Comparison of ENCODE assay signal across 8 cellular contexts in the genomic region with DNA sequence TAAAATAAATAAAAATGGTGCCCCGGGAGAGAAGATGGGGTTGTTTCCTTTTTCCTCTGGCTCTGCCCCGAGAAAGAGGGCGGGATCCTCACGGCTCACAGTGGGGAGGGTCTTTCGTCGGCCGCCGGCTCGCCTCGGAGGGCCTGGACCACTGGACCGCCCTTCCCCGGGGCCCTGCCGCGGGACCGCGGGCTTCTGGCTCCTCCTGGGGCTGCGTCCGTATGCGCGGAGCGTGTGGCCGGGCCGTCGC. TPM values are rescaled to one million over a fixed set of nuclear protein-coding genes. Genes with fewer than 3 reads are reported as not detected.
A peak's percentile ranks its signal among the peaks of the same experiment; 100 is the strongest.
DNase-seq lines count a peak whose midpoint lies in the region; ATAC-seq and TF ChIP-seq lines count a peak whose summit lies in the region.

No MANE protein-coding gene starts in this region.

- peaks cover 5% of the 10 kb centered on the region for H3K36me3 Mint-ChIP-seq in activated CD4-positive, alpha-beta T cell treated with anti-CD3 and anti-CD28 coated beads, Interleukin-2, amount 10 ng/mL, durations not matched to agents 7 days and 5 days (ENCODE audit: low read depth)

- H3K9me3 ChIP-seq in MM.1S (replicated peaks; ENCODE audit: insufficient read depth, low read length) (no peaks in the 10 kb centered on the region), duodenal mucosa (ENCODE audit: control insufficient read depth in 1 of 2, low read length in 2 of 2) (no peaks in the 10 kb centered on the region)

- H3K9me2 ChIP-seq in MM.1S (replicated peaks; ENCODE audit: insufficient read depth, low read length): no peaks in the 10 kb centered on the region

- TF ChIP-seq CTCF in MM.1S (IDR thresholded peaks at IDR 0.05; ENCODE audit: low read length): no peak

- POLR2A ChIA-PET in activated CD4-positive, alpha-beta T cell treated with anti-CD3 and anti-CD28 coated beads, Interleukin-2, amount 10 ng/mL, durations not matched to agents 7 days and 5 days (lab: Charles Lee): no interaction called here

- peaks cover 18% of the 10 kb centered on the region; the same call in 1 of the 2 replicates for H3F3A ChIP-seq in MM.1S (ENCODE audit: insufficient read depth, low read length)

- H3K27me3 ChIP-seq in MM.1S (replicated peaks; ENCODE audit: insufficient read depth, low read length) (peaks cover 92% of the 10 kb centered on the region), duodenal mucosa (ENCODE audit: control insufficient read depth in 1 of 2, insufficient read depth in 2 of 2, low read length in 2 of 2) (peaks cover 80 to 88% of the 10 kb centered on the region in 2 donors)

- ATAC-seq in HG03521 (IDR thresholded peaks at IDR 0.05; ENCODE audit: unreplicated experiment) (no peak), GM18867 (IDR thresholded peaks at IDR 0.05; ENCODE audit: unreplicated experiment) (no peak)

- H3K4me3 Mint-ChIP-seq in activated CD4-positive, alpha-beta T cell treated with anti-CD3 and anti-CD28 coated beads, Interleukin-2, amount 10 ng/mL, durations not matched to agents 7 days and 5 days: peak overlapping the region; percentile 74

- no peaks in the 10 kb centered on the region for H3K36me3 ChIP-seq in MM.1S (replicated peaks; ENCODE audit: insufficient read depth, low read length)
- H3K36me3 ChIP-seq in duodenal mucosa (ENCODE audit: control insufficient read depth in 1 of 2, insufficient read depth in 2 of 2, low read length in 2 of 2): no peaks in the 10 kb centered on the region

- H3K27ac Mint-ChIP-seq in activated CD4-positive, alpha-beta T cell treated with anti-CD3 and anti-CD28 coated beads, Interleukin-2, amount 10 ng/mL, durations not matched to agents 7 days and 5 days: no peak overlapping the region

- DNase-seq in activated CD4-positive, alpha-beta T cell treated with anti-CD3 and anti-CD28 coated beads, Interleukin-2, amount 10 ng/mL, durations not matched to agents 7 days and 5 days: no peak
- DNase-seq in activated CD4-positive, alpha-beta T cell treated with anti-CD3 and anti-CD28 coated beads, Interleukin-2, amount 50 U/mL, for 48 hours: no peak
- DNase-seq in MM.1S (no peak), skeletal muscle cell (ENCODE audit: low read depth) (no peak), NAMALWA (ENCODE audit: low spot score) (no peak)

- H3K27ac ChIP-seq in MM.1S (ENCODE audit: low read length) (no peak overlapping the region), duodenal mucosa (ENCODE audit: low read depth, low read length) (no peak overlapping the region)

- peak overlapping the region; percentile 99 for H3K4me2 ChIP-seq in MM.1S (ENCODE audit: low read depth, low read length)

- no peaks in the 10 kb centered on the region for H3K9me3 Mint-ChIP-seq in activated CD4-positive, alpha-beta T cell treated with anti-CD3 and anti-CD28 coated beads, Interleukin-2, amount 10 ng/mL, durations not matched to agents 7 days and 5 days

- peak overlapping the region; percentile 73 for H3K4me3 ChIP-seq in MM.1S (ENCODE audit: low read length)
- peak overlapping the region; percentile 62 to 65 for H3K4me3 ChIP-seq in duodenal mucosa (ENCODE audit: low read depth in 1 of 2, low read length in 2 of 2)
- peak overlapping the region; percentile 70 for H3K4me3 ChIP-seq in skeletal muscle cell (ENCODE audit: low read depth, low read length)

- peak overlapping the region; percentile 82 for H2AFZ ChIP-seq in MM.1S (ENCODE audit: low read length)

- peaks cover 70% of the 10 kb centered on the region for H3K27me3 Mint-ChIP-seq in activated CD4-positive, alpha-beta T cell treated with anti-CD3 and anti-CD28 coated beads, Interleukin-2, amount 10 ng/mL, durations not matched to agents 7 days and 5 days

- no peaks in the 10 kb centered on the region for H3K79me2 ChIP-seq in MM.1S (ENCODE audit: low read length)

- H3K4me1 Mint-ChIP-seq in activated CD4-positive, alpha-beta T cell treated with anti-CD3 and anti-CD28 coated beads, Interleukin-2, amount 10 ng/mL, durations not matched to agents 7 days and 5 days: peaks cover 33% of the 10 kb centered on the region

- H3K9ac ChIP-seq in MM.1S (ENCODE audit: low read length) (peak overlapping the region; percentile 62), duodenal mucosa (ENCODE audit: low read depth in 1 of 2, low read length in 2 of 2) (no peak overlapping the region)

- CTCF ChIA-PET in activated CD4-positive, alpha-beta T cell treated with anti-CD3 and anti-CD28 coated beads, Interleukin-2, amount 10 ng/mL, durations not matched to agents 7 days and 5 days (lab: Charles Lee): interaction anchor here (0.6 to 2.0 kb wide), 2 partner anchors 17 to 154 kb away, joined by 3 to 6 read pairs; no protein-coding TSS in a partner anchor

- peaks cover 9% of the 10 kb centered on the region for H4K20me1 ChIP-seq in MM.1S (ENCODE audit: insufficient read depth, low read length)

- 0 out of 2 replicates have a peak, but pooled peaks cover 5% of the 10 kb centered on the region for H3K4me1 ChIP-seq in MM.1S (ENCODE audit: low read length)
- peaks cover 26 to 33% of the 10 kb centered on the region in 2 donors for H3K4me1 ChIP-seq in duodenal mucosa (ENCODE audit: control insufficient read depth in 1 of 2, insufficient read depth in 2 of 2, low read length in 2 of 2)

RNA-seq across cellular contexts. Expression of a gene that starts 3.5 kb away (rescaled TPM):
- 1 to 10 TPM in 1 of 2 experiments, under 1 TPM in 1; 0.50 to 1.2 TPM for total RNA-seq in activated CD4-positive, alpha-beta T cell treated with anti-CD3 and anti-CD28 coated beads, Interleukin-2, amount 10 ng/mL, durations not matched to agents 7 days and 5 days

RNA-seq across cellular contexts. Expression of a gene that starts 58.0 kb away (rescaled TPM):
- 100 to 1,000 TPM; 109 to 143 TPM for total RNA-seq in activated CD4-positive, alpha-beta T cell treated with anti-CD3 and anti-CD28 coated beads, Interleukin-2, amount 10 ng/mL, durations not matched to agents 7 days and 5 days
